In genomic region chr21:33403786-33404571, GRCh38 we compare ENCODE assay signal across 8 cellular contexts. TPM values are rescaled to one million over a fixed set of nuclear protein-coding genes. Genes with fewer than 3 reads are reported as not detected.
DNase-seq lines count a peak whose midpoint lies in the region; ATAC-seq, FAIRE-seq and TF ChIP-seq lines count a peak whose summit lies in the region.

No MANE protein-coding gene starts in this region.

- H3K27me3 ChIP-seq in GM12878 (replicated peaks in 1 of 2; ENCODE audit: control insufficient read depth in 2 of 2, insufficient read depth in 2 of 2, low read length in 1 of 2) (no peaks in the 10 kb centered on the region), iPS DF 6.9 (ENCODE audit: control insufficient read depth, insufficient read depth, low read length) (no peaks in the 10 kb centered on the region), rectal smooth muscle tissue (ENCODE audit: control insufficient read depth, insufficient read depth, low read length) (no peaks in the 10 kb centered on the region)

- no peaks in the 10 kb centered on the region for H3K9me3 ChIP-seq in GM12878 (replicated peaks; ENCODE audit: control insufficient read depth, insufficient read depth, low read length)
- no peaks in the 10 kb centered on the region for H3K9me3 ChIP-seq in iPS DF 6.9 (ENCODE audit: control insufficient read depth, insufficient read depth, low read length)

- H2AFZ ChIP-seq in GM12878 (ENCODE audit: control insufficient read depth, low read depth, low read length), result no peak overlapping the region; the same call in 1 of the 2 replicates

- RAD21 ChIA-PET in GM12878 (lab: Charles Lee; ENCODE audit: unreplicated experiment), result interaction anchor here (0.6 to 7.6 kb wide), 13 partner anchors 10 to 195 kb away, joined by 3 to 69 read pairs (median 5); partner anchors contain the start of genes IFNAR1 and TMEM50B

- POLR2A ChIA-PET in GM12878 (lab: Charles Lee), result interaction anchor here (0.6 to 5.9 kb wide), 10 partner anchors 7 to 143 kb away, joined by 4 to 48 read pairs (median 11); partner anchors contain the start of gene IFNAR1

- H3K4me3 ChIP-seq in GM12878 (peak overlapping the region; percentile 84), iPS DF 6.9 (ENCODE audit: low read length) (peak overlapping the region; percentile 85), rectal smooth muscle tissue (ENCODE audit: low read length) (peak overlapping the region; percentile 78)

- intact Hi-C loops in GM12878 (cut with micrococcal nuclease; ENCODE audit: unreplicated experiment), result loop anchor here (2.0 to 10.0 kb wide), 3 partner anchors 31 to 141 kb away; partner anchors contain the start of genes GART and SON

- H3K9ac ChIP-seq in GM12878 (ENCODE audit: control insufficient read depth, insufficient read depth, low read length) (peak overlapping the region; percentile 93), rectal smooth muscle tissue (ENCODE audit: low read length) (peak overlapping the region; percentile 73)

- WGBS in GM12878 (ENCODE audit: insufficient coverage, insufficient replicate concordance, low lambda C conversion rate, missing lambda C conversion rate), result under 1% methylated on average over 39 of the region's 47 CpGs
- WGBS in iPS DF 6.9 (ENCODE audit: insufficient coverage, insufficient read length), result no CpG with 5 or more reads among the region's 47 CpGs

- no peak for TF ChIP-seq EP300 in GM12878 (IDR thresholded peaks at IDR 0.05; ENCODE audit: borderline replicate concordance in 1 of 2, control insufficient read depth in 1 of 2, low read depth in 2 of 2, low read length in 2 of 2)

- no peaks in the 10 kb centered on the region for H4K20me1 ChIP-seq in GM12878 (ENCODE audit: control insufficient read depth, insufficient read depth)

- ATAC-seq in HG03521 (IDR thresholded peaks at IDR 0.05; ENCODE audit: unreplicated experiment), result peak; percentile 21
- peak; percentile 60 for ATAC-seq in GM12878

- peak; percentile 7 for FAIRE-seq in GM12878 (lab: Jason Lieb, UNC)

- peak overlapping the region; percentile 80 for H3K4me2 ChIP-seq in GM12878 (ENCODE audit: control insufficient read depth, insufficient read depth)

- SMC1A ChIA-PET in GM12878 (lab: Charles Lee; ENCODE audit: uncharacterized antibody, unreplicated experiment), result interaction anchor here (0.8 to 6.1 kb wide), 12 partner anchors 9 to 207 kb away, joined by 3 to 72 read pairs (median 9); no protein-coding TSS in a partner anchor

- no peak for TF ChIP-seq CTCF in GM12878 (IDR thresholded peaks at IDR 0.05 in 2 of 3, conservative IDR thresholded peaks at IDR 0.05 in 1 of 3; ENCODE audit: control insufficient read depth in 2 of 3, extremely low read depth in 1 of 3, insufficient read depth in 1 of 3, low read depth in 3 of 3, low read length in 3 of 3)

- CTCF ChIA-PET in GM12878 (lab: Yijun Ruan, JAX), result interaction anchor here (0.7 to 4.2 kb wide), 11 partner anchors 9 to 1578 kb away, joined by 3 to 31 read pairs (median 5); no protein-coding TSS in a partner anchor

- TF ChIP-seq RAD21 in GM12878 (IDR thresholded peaks at IDR 0.05; ENCODE audit: insufficient read depth, low read depth, low read length), result no peak

- H3K4me1 ChIP-seq in GM12878 (ENCODE audit: control insufficient read depth, insufficient read depth, low read length), result peaks cover 15% of the 10 kb centered on the region
- H3K4me1 ChIP-seq in iPS DF 6.9 (ENCODE audit: control insufficient read depth, insufficient read depth, low read length), result no peaks in the 10 kb centered on the region; the same call in none of the 2 replicates
- no peaks in the 10 kb centered on the region for H3K4me1 ChIP-seq in rectal smooth muscle tissue (ENCODE audit: control insufficient read depth, insufficient read depth, low read length)

- TF ChIP-seq POLR2A in GM12878 (IDR thresholded peaks at IDR 0.05; ENCODE audit: low read depth, low read length), result peak; percentile 77

- H3K79me2 ChIP-seq in GM12878 (ENCODE audit: control insufficient read depth, insufficient read depth, low read length), result peaks cover 56% of the 10 kb centered on the region

- H3K27ac ChIP-seq in GM12878 (ENCODE audit: control insufficient read depth, insufficient read depth) (peak overlapping the region; percentile 97), iPS DF 6.9 (ENCODE audit: low read length) (no peak overlapping the region), rectal smooth muscle tissue (ENCODE audit: low read depth, low read length) (peak overlapping the region; percentile 87)

- in situ Hi-C loops in GM12878 (cut with MboI), result no loop called here

- peaks cover 0 to 4% of the 10 kb centered on the region in 2 experiments; a peak in 1 of 4 replicates for H3K36me3 ChIP-seq in GM12878 (ENCODE audit: control insufficient read depth in 2 of 2, insufficient read depth in 2 of 2, low read length in 1 of 2)
- no peaks in the 10 kb centered on the region for H3K36me3 ChIP-seq in iPS DF 6.9 (ENCODE audit: control insufficient read depth, insufficient read depth, low read length)
- no peaks in the 10 kb centered on the region for H3K36me3 ChIP-seq in rectal smooth muscle tissue (ENCODE audit: control insufficient read depth, insufficient read depth, low read length)

- DNase-seq in SIG-M5 treated with dmso at 0.1 percent for 504 hours (lab: John Stamatoyannopoulos, UW; ENCODE audit: unreplicated experiment) (peak; percentile 65), SIG-M5 (lab: John Stamatoyannopoulos, UW) (no peak), SHP77 (lab: John Stamatoyannopoulos, UW) (peak; percentile 34 to 60), GM12878 (ENCODE audit: low read depth, low spot score) (no peak), iPS DF 6.9 (ENCODE audit: low read depth, low spot score) (no peak), T-helper 9 cell (no peak)

- BruUV-seq in GM12878 (replicated peaks; lab: Mats Ljungman, UMichigan), result TSS peak; percentile 89

TF ChIP-seq in GM12878, 131 proteins besides CTCF, POLR2A, EP300 and RAD21 (continues in another document):
- TF ChIP-seq LARP7 (IDR thresholded peaks at IDR 0.05) (0 out of 2 replicates have a peak, but pooled peaks have one; percentile 25), BHLHE40 (IDR thresholded peaks at IDR 0.05; ENCODE audit: borderline replicate concordance in 1 of 2, low read depth in 2 of 2, low read length in 1 of 2) (peak in 1 of 2 experiments; percentile 48; a peak in 1 of 4 replicates), NFXL1 (IDR thresholded peaks at IDR 0.05; ENCODE audit: borderline replicate concordance) (no peak), POLR2AphosphoS5 (IDR thresholded peaks at IDR 0.05; ENCODE audit: low read length) (peak; percentile 84), ZZZ3 (IDR thresholded peaks at IDR 0.05; ENCODE audit: control insufficient read depth, insufficient read length, low read depth) (no peak), CBX5 (IDR thresholded peaks at IDR 0.05; ENCODE audit: low read depth) (0 out of 2 replicates have a peak, but pooled peaks have one; percentile 20), IKZF2 (IDR thresholded peaks at IDR 0.05) (peak in 1 of 2 experiments; percentile 44; a peak in 2 of 4 replicates), RB1 (IDR thresholded peaks at IDR 0.05; ENCODE audit: borderline replicate concordance) (no peak), ZNF687 (IDR thresholded peaks at IDR 0.05) (no peak), SMC3 (IDR thresholded peaks at IDR 0.05; ENCODE audit: borderline replicate concordance, low read length) (0 out of 2 replicates have a peak, but pooled peaks have one; percentile 2)

RNA-seq across cellular contexts. Expression of gene IFNGR2, which starts 0.8 kb away (rescaled TPM):
- 34.3 and 38.6 TPM in 2 replicates for total RNA-seq in GM12878 (2013; cell fraction: nucleolus; rRNA removed)
- total RNA-seq in GM12878 (2014; rRNA removed) (78.3 and 91.0 TPM in 2 replicates), GM12878 (2014; rRNA removed; fragmentation: Illumina TruSeq; extraction: Trizol) (75.2 and 79.7 TPM in 2 replicates), GM12878 (2021) (67.3 and 71.5 TPM in 2 replicates)
- 36.2 TPM for polyA plus RNA-seq in GM12878 (2011; ENCODE audit: low read depth)
- polyA plus RNA-seq in GM12878 (2011; rRNA removed) (81.8 and 96.9 TPM in 2 replicates), GM12878 (2014; fragmentation: Illumina TruSeq; extraction: Trizol) (98.8 and 144 TPM in 2 replicates), GM12878 (2014; fragmentation: Nextera tagmentation; extraction: Ambion mirVana) (10 to 100 TPM; 23.6 to 33.2 TPM), GM12878 (2014; rRNA removed) (72.9 and 85.1 TPM in 2 replicates), GM12878 (2016; fragmentation: Nextera tagmentation; extraction: Ambion mirVana) (10 to 100 TPM; 75.7 to 84.2 TPM)
- 67.0 and 70.6 TPM in 2 replicates for polyA plus RNA-seq in GM12878 (2011; cell fraction: cytosol; rRNA removed)
- polyA plus RNA-seq in GM12878 (2011; cell fraction: nucleus; rRNA removed), result 25.2 and 37.7 TPM in 2 replicates
- polyA plus RNA-seq in GM12878 (2012), result 40.6 and 62.4 TPM in 2 replicates
- 90.9 and 105 TPM in 2 replicates for polyA minus RNA-seq in GM12878 (2011; rRNA and poly(A)+ RNA removed)
- polyA minus RNA-seq in GM12878 (2011; cell fraction: cytosol; rRNA and poly(A)+ RNA removed), result 34.8 and 35.5 TPM in 2 replicates
- polyA minus RNA-seq in GM12878 (2011; cell fraction: nucleus; rRNA and poly(A)+ RNA removed), result 15.0 and 20.4 TPM in 2 replicates

Comparison
In these comparisons a context has a peak if more than half of its experiments do, and no peak if none do; other contexts are left out.
1. DNase-seq: peak in SIG-M5 treated with dmso at 0.1 percent for 504 hours (single experiment) and SHP77 (2 of 2); none in SIG-M5 (single experiment), GM12878 (single experiment), iPS DF 6.9 (single experiment) and T-helper 9 cell (single experiment).
2. Peak in every context shown above with its lines, with median percentiles within 50 percentile points of each other: H3K4me3 ChIP-seq.